In genomic region chr21:22573834-22574233, GRCh38 we compare ENCODE assay signal across 30 cellular contexts.
"Had no signal": no experiment of that assay in that cellular context is flagged by ENCODE, and none has a peak within 500 bp of the region (broad histone marks: within the 10 kb centered on the region; RNA-seq: fewer than 3 reads in every experiment).

No MANE protein-coding gene starts in this region.

- H3K4me1 ChIP-seq: left lung, lower lobe of right lung, right atrium auricular region, stomach, testis, thyroid gland, transverse colon, upper lobe of left lung, vagina had no signal

- H3K4me3 Mint-ChIP-seq: immature natural killer cell; naive thymus-derived CD4-positive, alpha-beta T cell; natural killer cell treated with Interleukin-12 subunit alpha and Interleukin-12 subunit beta and Interleukin-15 and Interleukin-18, amount 100 ng/mL, for 72 hours; stimulated activated naive B cell treated with anti-CD40 and anti-IgM and Interleukin-4, amounts not matched to agents 10 μg/mL and 1 μg/mL and 100 μg/mL, for 72 hours had no signal

- H3K27me3 ChIP-seq: left lung, ovary, right atrium auricular region, stomach, testis, thyroid gland, transverse colon, upper lobe of left lung, vagina had no signal

- H3K27ac ChIP-seq: left lung, lower lobe of right lung, ovary, right atrium auricular region, skin epidermis, stomach, testis, thyroid gland, transverse colon, upper lobe of left lung, vagina had no signal

- H3K4me3 ChIP-seq: left lung, lower lobe of right lung, mucosa of descending colon, ovary, right atrium auricular region, skin epidermis, stomach, testis, thyroid gland, transverse colon, upper lobe of left lung, vagina had no signal

- H3K9me3 ChIP-seq: lower lobe of right lung, ovary, right atrium auricular region, testis, thyroid gland, transverse colon, upper lobe of left lung, vagina had no signal

- ATAC-seq: left colon; left lung; lower lobe of right lung; mucosa of descending colon; naive thymus-derived CD4-positive, alpha-beta T cell; natural killer cell treated with Interleukin-12 subunit alpha and Interleukin-12 subunit beta and Interleukin-15 and Interleukin-18, amount 100 ng/mL, for 72 hours; sciatic nerve; stimulated activated naive B cell treated with anti-CD40 and anti-IgM and Interleukin-4, amounts not matched to agents 10 μg/mL and 1 μg/mL and 100 μg/mL, for 72 hours; stimulated activated naive CD8-positive, alpha-beta T cell treated with anti-CD3 and anti-CD28 coated beads, Interleukin-15, Interleukin-2, amounts not matched to agents 100 U/mL and 50 U/mL, for 24 hours had no signal

- FAIRE-seq: islet of Langerhans had no signal

- DNase-seq: hypothalamus; immature natural killer cell; kidney; left colon; left lung; lower lobe of right lung; mammary epithelial cell; mesenchymal stem cell; midbrain; mucosa of descending colon; naive thymus-derived CD4-positive, alpha-beta T cell; ovary; stimulated activated CD4-positive, alpha-beta T cell treated with anti-CD3 and anti-CD28 coated beads, Interleukin-12 subunit alpha, Interleukin-12 subunit beta, amount 100 ng/mL, for 4 hours; stimulated activated CD4-positive, alpha-beta T cell treated with anti-CD3 and anti-CD28 coated beads, Interleukin-15, amount 100 ng/mL, for 24 hours; stimulated activated CD4-positive, alpha-beta T cell treated with anti-CD3 and anti-CD28 coated beads, Interleukin-2, amount 100 ng/mL, for 24 hours; stimulated activated CD4-positive, alpha-beta T cell treated with anti-CD3 and anti-CD28 coated beads, Interleukin-4, amount 100 ng/mL, for 1 hour; stimulated activated naive B cell treated with anti-CD40 and anti-IgM and Interleukin-4, amounts not matched to agents 10 μg/mL and 1 μg/mL and 100 μg/mL, for 72 hours; stimulated activated naive CD8-positive, alpha-beta T cell treated with anti-CD3 and anti-CD28 coated beads, Interleukin-15, Interleukin-2, amounts not matched to agents 100 U/mL and 50 U/mL, for 24 hours; stomach; testis; thyroid gland; transverse colon; upper lobe of left lung had no signal

- H3K9me3 Mint-ChIP-seq: stimulated activated naive B cell treated with anti-CD40 and anti-IgM and Interleukin-4, amounts not matched to agents 10 μg/mL and 1 μg/mL and 100 μg/mL, for 72 hours had no signal

- H3K36me3 Mint-ChIP-seq: naive thymus-derived CD4-positive, alpha-beta T cell; stimulated activated naive B cell treated with anti-CD40 and anti-IgM and Interleukin-4, amounts not matched to agents 10 μg/mL and 1 μg/mL and 100 μg/mL, for 72 hours had no signal

- H3K36me3 ChIP-seq: left lung, lower lobe of right lung, ovary, right atrium auricular region, stomach, thyroid gland, transverse colon, upper lobe of left lung, vagina had no signal

- H3K4me1 Mint-ChIP-seq: immature natural killer cell had no signal

- H3K27me3 Mint-ChIP-seq: naive thymus-derived CD4-positive, alpha-beta T cell; natural killer cell treated with Interleukin-12 subunit alpha and Interleukin-12 subunit beta and Interleukin-15 and Interleukin-18, amount 100 ng/mL, for 72 hours; progenitor cell of endocrine pancreas; stimulated activated naive B cell treated with anti-CD40 and anti-IgM and Interleukin-4, amounts not matched to agents 10 μg/mL and 1 μg/mL and 100 μg/mL, for 72 hours had no signal

- H3K27ac Mint-ChIP-seq: immature natural killer cell; natural killer cell treated with Interleukin-12 subunit alpha and Interleukin-12 subunit beta and Interleukin-15 and Interleukin-18, amount 100 ng/mL, for 72 hours; progenitor cell of endocrine pancreas; stimulated activated naive B cell treated with anti-CD40 and anti-IgM and Interleukin-4, amounts not matched to agents 10 μg/mL and 1 μg/mL and 100 μg/mL, for 72 hours had no signal
